Comparison of ENCODE assay signal across 8 cellular contexts in genomic region chr9:107486674-107487520, GRCh38. TPM values are rescaled to one million over a fixed set of nuclear protein-coding genes. Genes with fewer than 3 reads are reported as not detected.
A peak's percentile ranks its signal among the peaks of the same experiment; 100 is the strongest.
DNase-seq lines count a peak whose midpoint lies in the region; ATAC-seq and TF ChIP-seq lines count a peak whose summit lies in the region.

No MANE protein-coding gene starts in this region.

- DNase-seq in BJ (ENCODE audit: low read depth) (no peak), T-cell (no peak), trophoblast cell (peak in 1 of 2 donors; percentile 42), foreskin melanocyte (no peak), activated T-cell treated with anti-CD3 and anti-CD28 coated beads for 4 hours (no peak)
- DNase-seq in naive thymus-derived CD8-positive, alpha-beta T cell = no peak
- no peak for DNase-seq in stimulated activated CD4-positive, alpha-beta T cell treated with anti-CD3 and anti-CD28 coated beads, Interleukin-4, amount 100 ng/mL, for 1 hour

- H3K79me2 ChIP-seq in trophoblast cell (ENCODE audit: control insufficient read depth, insufficient read depth, low read length, poor library complexity) = peaks cover 6% of the 10 kb centered on the region

- H3K9me3 Mint-ChIP-seq in T-cell = no peaks in the 10 kb centered on the region
- H3K9me3 Mint-ChIP-seq in naive thymus-derived CD8-positive, alpha-beta T cell = peaks cover 0 to 2% (median 0%) of the 10 kb centered on the region in 9 donors

- no peak overlapping the region for H2BK120ac ChIP-seq in trophoblast cell (ENCODE audit: insufficient read depth, low read length, poor library complexity)

- H3K4ac ChIP-seq in trophoblast cell (ENCODE audit: low read depth, low read length) = no peak overlapping the region

- H3K18ac ChIP-seq in trophoblast cell (ENCODE audit: low read length) = no peak overlapping the region

- ATAC-seq in T-cell (replicated peaks in 1 of 4) (no peak), gastroesophageal sphincter (no peak)
- no peak for ATAC-seq in naive thymus-derived CD8-positive, alpha-beta T cell

- H3K4me2 ChIP-seq in trophoblast cell (ENCODE audit: low read length) = peak overlapping the region; percentile 87

- TF ChIP-seq EP300 in gastroesophageal sphincter (IDR thresholded peaks at IDR 0.05) = no peak

- H3K9me3 ChIP-seq in gastroesophageal sphincter = no peaks in the 10 kb centered on the region
- no peaks in the 10 kb centered on the region for H3K9me3 ChIP-seq in trophoblast cell (ENCODE audit: insufficient read depth, low read depth, low read length)

- H3K27me3 ChIP-seq in BJ (ENCODE audit: control insufficient read depth, insufficient read depth, low read length) (no peaks in the 10 kb centered on the region; the same call in 1 of the 2 replicates), gastroesophageal sphincter (no peaks in the 10 kb centered on the region), trophoblast cell (ENCODE audit: insufficient read depth, low read length) (peaks cover 13% of the 10 kb centered on the region)

- CTCF ChIA-PET in BJ (lab: Yijun Ruan, JAX) (interaction anchor here (0.8 to 1.9 kb wide), 5 partner anchors 9 to 785 kb away, joined by 3 to 8 read pairs (median 4); no protein-coding TSS in a partner anchor), T-cell (lab: Charles Lee) (no interaction called here)

- H3K27ac ChIP-seq in gastroesophageal sphincter (peak overlapping the region in 3 of 4 donors; percentile 91 to 96 (median 92)), trophoblast cell (ENCODE audit: low read depth, low read length) (no peak overlapping the region)

- H3K27ac Mint-ChIP-seq in T-cell = no peak overlapping the region
- no peak overlapping the region for H3K27ac Mint-ChIP-seq in naive thymus-derived CD8-positive, alpha-beta T cell

- H4K91ac ChIP-seq in trophoblast cell (ENCODE audit: low read depth, low read length) = no peak overlapping the region

- H3K9ac ChIP-seq in trophoblast cell (ENCODE audit: low read length) = no peak overlapping the region

- peaks cover 0 to 66% (median 0%) of the 10 kb centered on the region in 3 donors for H3K4me1 ChIP-seq in gastroesophageal sphincter
- peaks cover 14 to 29% of the 10 kb centered on the region in 2 experiments for H3K4me1 ChIP-seq in trophoblast cell (ENCODE audit: control insufficient read depth in 1 of 2, insufficient read depth in 2 of 2, low read length in 2 of 2)

- TF ChIP-seq POLR2A in gastroesophageal sphincter (IDR thresholded peaks at IDR 0.05) = no peak

- no peaks in the 10 kb centered on the region for H3K36me3 Mint-ChIP-seq in T-cell
- H3K36me3 Mint-ChIP-seq in naive thymus-derived CD8-positive, alpha-beta T cell = peaks cover 0 to 7% (median 0%) of the 10 kb centered on the region in 3 donors

- H4K8ac ChIP-seq in trophoblast cell (ENCODE audit: low read depth, low read length) = no peak overlapping the region

- H3K4me3 Mint-ChIP-seq in T-cell = peak overlapping the region in 2 of 3 donors; percentile 13 to 80
- peak overlapping the region in 4 of 10 donors; percentile 39 to 80 (median 63) for H3K4me3 Mint-ChIP-seq in naive thymus-derived CD8-positive, alpha-beta T cell

- TF ChIP-seq CTCF in BJ (IDR thresholded peaks at IDR 0.05; ENCODE audit: insufficient read depth, low read depth, low read length) (no peak), gastroesophageal sphincter (IDR thresholded peaks at IDR 0.05) (peak in 1 of 4 experiments; percentile 3)

- peaks cover 18% of the 10 kb centered on the region for H3K79me1 ChIP-seq in trophoblast cell (ENCODE audit: low read length)

- 66 to 87% methylated on average over 6 to 8 of the region's 31 CpGs for WGBS in gastroesophageal sphincter (ENCODE audit: low coverage in 1 of 2), 2 donors
- no CpG with 5 or more reads among the region's 31 CpGs for WGBS in trophoblast cell (ENCODE audit: extremely low coverage, insufficient coverage, insufficient read length)

- H3K4me3 ChIP-seq in BJ (ENCODE audit: low read depth, low read length) (peak overlapping the region; percentile 93), gastroesophageal sphincter (peak overlapping the region; percentile 71 to 79), trophoblast cell (ENCODE audit: low read depth, low read length) (peak overlapping the region; percentile 89)

- no peak overlapping the region for H2AK5ac ChIP-seq in trophoblast cell (ENCODE audit: low read length)

- H3K27me3 Mint-ChIP-seq in T-cell = peaks cover 27 to 57% of the 10 kb centered on the region in 2 donors
- H3K27me3 Mint-ChIP-seq in naive thymus-derived CD8-positive, alpha-beta T cell = peaks cover 24 to 54% (median 36%) of the 10 kb centered on the region in 5 donors

- H2BK5ac ChIP-seq in trophoblast cell (ENCODE audit: low read depth, low read length, poor library complexity) = no peak overlapping the region

- H3K4me1 Mint-ChIP-seq in T-cell = peaks cover 20 to 25% (median 21%) of the 10 kb centered on the region in 3 donors
- peaks cover 0 to 23% (median 5%) of the 10 kb centered on the region in 4 donors for H3K4me1 Mint-ChIP-seq in naive thymus-derived CD8-positive, alpha-beta T cell

- POLR2A ChIA-PET in BJ (lab: Charles Lee) = no interaction called here
- POLR2A ChIA-PET in T-cell (lab: Charles Lee) = no interaction called here
- POLR2A ChIA-PET in naive thymus-derived CD8-positive, alpha-beta T cell (lab: Charles Lee) = no interaction called here

- no peak overlapping the region for H3K23ac ChIP-seq in trophoblast cell (ENCODE audit: low read length)

- peaks cover 13% of the 10 kb centered on the region for H3K36me3 ChIP-seq in BJ (ENCODE audit: control insufficient read depth, insufficient read depth, low read length)
- H3K36me3 ChIP-seq in gastroesophageal sphincter = peaks cover 0 to 33% of the 10 kb centered on the region in 2 donors
- H3K36me3 ChIP-seq in trophoblast cell (ENCODE audit: control insufficient read depth in 1 of 2, insufficient read depth in 2 of 2, low read length in 2 of 2) = peaks cover 11 to 13% of the 10 kb centered on the region in 2 experiments

- no peak overlapping the region for H2AFZ ChIP-seq in trophoblast cell (ENCODE audit: insufficient read depth, low read length, poor library complexity)

- no peak overlapping the region for H3K14ac ChIP-seq in trophoblast cell (ENCODE audit: low read length)

- no peak overlapping the region for H2BK12ac ChIP-seq in trophoblast cell (ENCODE audit: low read length)

- no peak overlapping the region for H4K12ac ChIP-seq in trophoblast cell (ENCODE audit: low read depth, low read length)

RNA-seq across cellular contexts. Expression of gene KLF4, which starts 2.7 kb away (rescaled TPM):
- polyA plus RNA-seq in BJ (2011; rRNA removed) = 4.3 and 5.2 TPM in 2 replicates
- polyA minus RNA-seq in BJ (2011; rRNA and poly(A)+ RNA removed) = 3.5 and 4.3 TPM in 2 replicates
- total RNA-seq in T-cell (10 to 100 TPM in 1 of 5 donors, 1 to 10 TPM in 4; 1.1 to 21.6 (median 1.5) TPM), gastroesophageal sphincter (10 to 100 TPM; 43.6 to 72.0 (median 52.3) TPM)
- 44.4 and 44.9 TPM in 2 replicates for polyA plus RNA-seq in trophoblast cell (2013)
- under 1 TPM; 0.82 to 0.96 TPM for total RNA-seq in naive thymus-derived CD8-positive, alpha-beta T cell
- not detected for polyA plus RNA-seq in naive thymus-derived CD8-positive, alpha-beta T cell
